7 cellular contexts compared by ENCODE assay signal in genomic region chr3:131285456-131285855, GRCh38.
"Had no signal": no experiment of that assay in that cellular context is flagged by ENCODE, and none has a peak within 500 bp of the region (broad histone marks: within the 10 kb centered on the region; RNA-seq: fewer than 3 reads in every experiment).

No MANE protein-coding gene starts in this region.

- FAIRE-seq: H1, H54, HepG2 had no signal

- H3K9me3 Mint-ChIP-seq: GM23338 had no signal

- H3K4me3 ChIP-seq: GM23338 had no signal

- H3K4me1 Mint-ChIP-seq: IgD-negative memory B cell had no signal

- H3K4me2 ChIP-seq: GM23338 had no signal

- H3K27ac Mint-ChIP-seq: GM23338, IgD-negative memory B cell had no signal

- DNase-seq: HCEC 1CT, KBM-7 had no signal

- H2AFZ ChIP-seq: GM23338 had no signal

- H3K4me3 Mint-ChIP-seq: GM23338, IgD-negative memory B cell had no signal

- H3K36me3 Mint-ChIP-seq: IgD-negative memory B cell had no signal
